Comparison of ENCODE assay signal across 8 cellular contexts in genomic region chr11:75583710-75584658, GRCh38. TPM values are rescaled to one million over a fixed set of nuclear protein-coding genes. Genes with fewer than 3 reads are reported as not detected.
A peak's percentile ranks its signal among the peaks of the same experiment; 100 is the strongest.
DNase-seq lines count a peak whose midpoint lies in the region; ATAC-seq and TF ChIP-seq lines count a peak whose summit lies in the region.

No MANE protein-coding gene starts in this region.

- H3K14ac ChIP-seq in IMR-90 (replicated peaks; ENCODE audit: low read depth, low read length), result peak overlapping the region; percentile 75

- H3K27ac ChIP-seq in IMR-90 (ENCODE audit: insufficient read depth, low read length), result peak overlapping the region; percentile 89

- H3K9me3 ChIP-seq in IMR-90 (ENCODE audit: control insufficient read depth, insufficient read depth, low read length), result no peaks in the 10 kb centered on the region
- no peaks in the 10 kb centered on the region for H3K9me3 ChIP-seq in mucosa of descending colon

- H3K4me2 ChIP-seq in IMR-90 (ENCODE audit: low read depth, low read length), result peak overlapping the region; percentile 89

- peak overlapping the region; percentile 92 to 100 for H4K8ac ChIP-seq in IMR-90 (ENCODE audit: low read depth in 2 of 2, low read length in 2 of 2)

- peak overlapping the region; percentile 67 for H2BK5ac ChIP-seq in IMR-90 (ENCODE audit: low read depth, low read length, poor library complexity, severe bottlenecking)

- TF ChIP-seq RAD21 in IMR-90 (IDR thresholded peaks at IDR 0.05; ENCODE audit: low read length), result no peak

- peak overlapping the region; percentile 74 for H3K9ac ChIP-seq in IMR-90 (ENCODE audit: low read depth, low read length)

- peaks cover 10% of the 10 kb centered on the region for H3K9me1 ChIP-seq in IMR-90 (ENCODE audit: insufficient read depth, low read length)

- H4K20me1 ChIP-seq in IMR-90 (ENCODE audit: insufficient read depth, low read length), result no peaks in the 10 kb centered on the region

- peak overlapping the region; percentile 82 for H3K27ac Mint-ChIP-seq in type B pancreatic cell

- TF ChIP-seq CTCF in IMR-90 (conservative IDR thresholded peaks at IDR 0.05; ENCODE audit: low read depth, low read length) (no peak), WI38 (IDR thresholded peaks at IDR 0.05; ENCODE audit: low read depth, low read length) (no peak), mucosa of descending colon (IDR thresholded peaks at IDR 0.05) (no peak), type B pancreatic cell (conservative IDR thresholded peaks at IDR 0.05) (no peak)

- in situ Hi-C loops in IMR-90 (cut with MboI; ENCODE audit: low sequenced_read_pairs), result no loop called here

- peak overlapping the region; percentile 26; the same call in 1 of the 2 replicates for H3K56ac ChIP-seq in IMR-90 (ENCODE audit: extremely low read depth, insufficient read depth, low read length)

- H3K4me3 Mint-ChIP-seq in type B pancreatic cell, result peak overlapping the region; percentile 87

- peak overlapping the region; percentile 99 for H2AFZ ChIP-seq in IMR-90 (replicated peaks; ENCODE audit: low read length, poor library complexity)

- peak overlapping the region; percentile 65 for H3K4me3 ChIP-seq in IMR-90 (ENCODE audit: insufficient read depth, low read depth, low read length)
- peak overlapping the region; percentile 63 for H3K4me3 ChIP-seq in WI38 (ENCODE audit: low read depth, low read length)
- H3K4me3 ChIP-seq in mucosa of descending colon, result no peak overlapping the region

- peaks cover 10% of the 10 kb centered on the region for H3K4me1 Mint-ChIP-seq in type B pancreatic cell (ENCODE audit: unreplicated experiment)

- H3K4me1 ChIP-seq in IMR-90 (ENCODE audit: control insufficient read depth, insufficient read depth, low read length), result peaks cover 8% of the 10 kb centered on the region
- H3K4me1 ChIP-seq in mucosa of descending colon (ENCODE audit: low read depth), result peaks cover 3% of the 10 kb centered on the region

- H3K36me3 Mint-ChIP-seq in type B pancreatic cell, result no peaks in the 10 kb centered on the region

- H4K91ac ChIP-seq in IMR-90 (ENCODE audit: insufficient read depth, low read depth, low read length), result peak overlapping the region; percentile 82

- peak overlapping the region; percentile 89 for H4K5ac ChIP-seq in IMR-90 (ENCODE audit: low read depth, low read length)

- peak overlapping the region; percentile 69 for H3K18ac ChIP-seq in IMR-90 (ENCODE audit: low read depth, low read length)

- WGBS in IMR-90 (ENCODE audit: extremely low coverage in 2 of 2, insufficient read length in 1 of 2), 2 experiments, result 35% methylated on average over 16 of the region's 42 CpGs; no CpG with 5 or more reads in 1 of the 2 experiments

- H3K4ac ChIP-seq in IMR-90 (ENCODE audit: low read depth, low read length), result peak overlapping the region; percentile 90

- POLR2A ChIA-PET in IMR-90 (lab: Charles Lee; ENCODE audit: unreplicated experiment), result interaction anchor here (0.6 to 0.8 kb wide), 2 partner anchors 17 to 20 kb away, joined by 3 to 6 read pairs; no protein-coding TSS in a partner anchor

- peaks cover 9% of the 10 kb centered on the region for H3K27me3 Mint-ChIP-seq in type B pancreatic cell

- H2AK9ac ChIP-seq in IMR-90 (replicated peaks; ENCODE audit: low read depth, low read length, poor library complexity), result peak overlapping the region; percentile 98

- BruUV-seq in IMR-90 (replicated peaks; lab: Mats Ljungman, UMichigan), result no TSS peak

- H3K36me3 ChIP-seq in IMR-90 (ENCODE audit: control insufficient read depth, insufficient read depth, low read length) (no peaks in the 10 kb centered on the region), mucosa of descending colon (ENCODE audit: low read depth) (no peaks in the 10 kb centered on the region)

- no peak overlapping the region for H2BK20ac ChIP-seq in IMR-90 (ENCODE audit: low read depth, low read length)

- no peaks in the 10 kb centered on the region for H3K9me3 Mint-ChIP-seq in type B pancreatic cell

- peak; percentile 69 for ATAC-seq in IMR-90 (ENCODE audit: low read depth)
- ATAC-seq in mucosa of descending colon, result peak; percentile 57
- ATAC-seq in HG03565 (IDR thresholded peaks at IDR 0.05; ENCODE audit: unreplicated experiment), result no peak

- H2AK5ac ChIP-seq in IMR-90 (ENCODE audit: low read depth, low read length), result peak overlapping the region; percentile 78

- no peak overlapping the region for H2BK15ac ChIP-seq in IMR-90 (ENCODE audit: low read depth, low read length)

- H3K79me1 ChIP-seq in IMR-90 (ENCODE audit: low read depth in 1 of 2, low read length in 2 of 2), result peaks cover 4 to 19% of the 10 kb centered on the region in 2 experiments; a peak in 3 of 4 replicates

- H2BK120ac ChIP-seq in IMR-90 (ENCODE audit: low read depth, low read length), result no peak overlapping the region

- no peaks in the 10 kb centered on the region for H3K27me3 ChIP-seq in IMR-90 (ENCODE audit: control insufficient read depth, insufficient read depth, low read length)

- dilution Hi-C loops in IMR-90 (cut with HindIII; ENCODE audit: low sequenced_read_pairs, unreplicated experiment), result no loop called here

- TF ChIP-seq POLR2A in IMR-90 (IDR thresholded peaks at IDR 0.05; ENCODE audit: low read depth, low read length), result peak; percentile 14; the same call in 1 of the 2 replicates

- intact Hi-C loops in IMR-90 (cut with micrococcal nuclease), result loop anchor here (5.0 kb wide), 2 partner anchors 83 to 123 kb away; partner anchors contain the start of gene MAP6
- intact Hi-C loops in mucosa of descending colon (cut with DNase I, micrococcal nuclease), result no loop called here

- DNase-seq in EL (peak; percentile 57), IMR-90 (peak; percentile 61), fibroblast of gingiva (ENCODE audit: low read depth) (peak; percentile 74), mucosa of descending colon (peak; percentile 52 to 73 (median 61)), type B pancreatic cell (ENCODE audit: extremely low spot score, unreplicated experiment) (no peak), NCI-H226 (no peak)

- H3K23ac ChIP-seq in IMR-90 (ENCODE audit: low read depth, low read length), result peak overlapping the region; percentile 84

- CTCF ChIA-PET in IMR-90 (lab: Yijun Ruan, JAX), result no interaction called here

TF ChIP-seq in IMR-90, 13 proteins besides CTCF, POLR2A, EP300 and RAD21:
- TF ChIP-seq MAZ (IDR thresholded peaks at IDR 0.05; ENCODE audit: borderline replicate concordance, low read depth, low read length) (peak; percentile 45; the same call in 1 of the 2 replicates), BHLHE40 (IDR thresholded peaks at IDR 0.05; ENCODE audit: low read depth, low read length) (no peak), MAFK (IDR thresholded peaks at IDR 0.05; ENCODE audit: low read depth, low read length) (no peak), RCOR1 (IDR thresholded peaks at IDR 0.05; ENCODE audit: insufficient replicate concordance, low read length) (no peak), SMC3 (IDR thresholded peaks at IDR 0.05; ENCODE audit: low read depth, low read length) (no peak), MXI1 (IDR thresholded peaks at IDR 0.05; ENCODE audit: borderline replicate concordance, low read depth, low read length) (no peak)

RNA-seq across cellular contexts. Expression of gene SERPINH1, which starts 21.9 kb away (rescaled TPM):
- total RNA-seq in IMR-90 (2012; rRNA removed) (772 and 841 TPM in 2 replicates), mucosa of descending colon (10 to 100 TPM; 44.1 to 87.0 (median 50.5) TPM), type B pancreatic cell (ENCODE audit: low replicate concordance) (151 and 229 TPM in 2 replicates)
- 1,857 and 1,944 TPM in 2 replicates for polyA plus RNA-seq in IMR-90 (2012; rRNA removed)
- polyA plus RNA-seq in IMR-90 (2012; cell fraction: cytosol; rRNA removed), result 823 and 2,639 TPM in 2 replicates
- polyA plus RNA-seq in IMR-90 (2012; cell fraction: nucleus; rRNA removed; ENCODE audit: low replicate concordance), result 597 and 1,651 TPM in 2 replicates

RNA-seq across cellular contexts. Expression of gene GDPD5, which starts 58.2 kb away (rescaled TPM):
- total RNA-seq in IMR-90 (2012; rRNA removed) (1.7 and 2.0 TPM in 2 replicates), mucosa of descending colon (1 to 10 TPM; 3.0 to 7.7 (median 4.6) TPM), type B pancreatic cell (ENCODE audit: low replicate concordance) (7.5 and 11.3 TPM in 2 replicates)
- 7.9 and 8.2 TPM in 2 replicates for polyA plus RNA-seq in IMR-90 (2012; rRNA removed)
- polyA plus RNA-seq in IMR-90 (2012; cell fraction: cytosol; rRNA removed), result 4.1 and 7.5 TPM in 2 replicates
- 25.1 and 54.1 TPM in 2 replicates for polyA plus RNA-seq in IMR-90 (2012; cell fraction: nucleus; rRNA removed; ENCODE audit: low replicate concordance)

Comparison
In these comparisons a context has a peak if more than half of its experiments do, and no peak if none do; other contexts are left out.
1. DNase-seq: peak in EL (single experiment), IMR-90 (single experiment), fibroblast of gingiva (single experiment) and mucosa of descending colon (3 of 3); none in type B pancreatic cell (single experiment) and NCI-H226 (single experiment).